Comparison of ENCODE assay signal across 1 cellular context in the genomic region with DNA sequence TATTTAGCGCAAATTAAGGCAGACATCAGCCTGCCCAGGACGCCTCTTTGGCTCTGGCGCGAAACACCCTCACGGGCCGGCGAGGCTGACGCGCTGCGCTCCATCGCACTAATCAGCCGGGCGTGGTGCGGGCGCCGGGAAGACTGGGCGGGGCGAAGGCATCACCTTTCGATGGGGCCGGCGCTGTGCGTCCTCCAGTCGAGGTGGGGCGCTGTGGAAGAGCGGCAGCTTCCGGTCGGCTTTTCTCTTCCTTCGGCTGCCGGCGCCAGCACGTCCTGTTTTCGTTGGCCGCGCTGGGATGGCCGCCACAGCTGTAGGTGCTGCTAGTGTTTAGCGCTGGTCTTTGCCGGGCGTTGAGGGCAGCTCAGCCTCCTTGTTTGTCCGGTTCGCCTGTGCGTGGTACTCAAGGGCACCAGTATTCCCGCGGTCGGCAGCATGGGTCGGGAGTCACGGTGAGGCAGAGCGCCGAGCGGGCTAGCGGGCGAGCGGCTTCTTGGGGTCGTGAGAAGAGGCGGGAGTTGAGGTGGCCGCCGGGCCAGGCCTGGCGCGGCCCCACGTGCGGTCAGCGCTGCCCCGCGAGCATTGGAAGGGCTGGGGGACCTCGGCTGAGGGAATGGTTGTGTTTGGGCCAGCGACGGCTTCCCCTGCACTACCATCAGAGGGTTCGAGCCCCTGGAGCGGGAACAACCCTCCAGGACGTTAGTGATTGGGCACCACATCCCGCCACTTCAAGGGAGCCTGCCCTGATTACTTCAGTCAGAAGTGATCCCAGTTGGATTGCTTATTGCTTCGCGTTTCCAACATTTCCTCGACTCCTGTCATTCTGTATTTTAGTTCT.
TF ChIP-seq lines count a peak whose summit lies in the region.

A gene with protein sequence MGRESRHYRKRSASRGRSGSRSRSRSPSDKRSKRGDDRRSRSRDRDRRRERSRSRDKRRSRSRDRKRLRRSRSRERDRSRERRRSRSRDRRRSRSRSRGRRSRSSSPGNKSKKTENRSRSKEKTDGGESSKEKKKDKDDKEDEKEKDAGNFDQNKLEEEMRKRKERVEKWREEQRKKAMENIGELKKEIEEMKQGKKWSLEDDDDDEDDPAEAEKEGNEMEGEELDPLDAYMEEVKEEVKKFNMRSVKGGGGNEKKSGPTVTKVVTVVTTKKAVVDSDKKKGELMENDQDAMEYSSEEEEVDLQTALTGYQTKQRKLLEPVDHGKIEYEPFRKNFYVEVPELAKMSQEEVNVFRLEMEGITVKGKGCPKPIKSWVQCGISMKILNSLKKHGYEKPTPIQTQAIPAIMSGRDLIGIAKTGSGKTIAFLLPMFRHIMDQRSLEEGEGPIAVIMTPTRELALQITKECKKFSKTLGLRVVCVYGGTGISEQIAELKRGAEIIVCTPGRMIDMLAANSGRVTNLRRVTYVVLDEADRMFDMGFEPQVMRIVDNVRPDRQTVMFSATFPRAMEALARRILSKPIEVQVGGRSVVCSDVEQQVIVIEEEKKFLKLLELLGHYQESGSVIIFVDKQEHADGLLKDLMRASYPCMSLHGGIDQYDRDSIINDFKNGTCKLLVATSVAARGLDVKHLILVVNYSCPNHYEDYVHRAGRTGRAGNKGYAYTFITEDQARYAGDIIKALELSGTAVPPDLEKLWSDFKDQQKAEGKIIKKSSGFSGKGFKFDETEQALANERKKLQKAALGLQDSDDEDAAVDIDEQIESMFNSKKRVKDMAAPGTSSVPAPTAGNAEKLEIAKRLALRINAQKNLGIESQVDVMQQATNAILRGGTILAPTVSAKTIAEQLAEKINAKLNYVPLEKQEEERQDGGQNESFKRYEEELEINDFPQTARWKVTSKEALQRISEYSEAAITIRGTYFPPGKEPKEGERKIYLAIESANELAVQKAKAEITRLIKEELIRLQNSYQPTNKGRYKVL (plus strand): TSS at position 276 of the 838 bp plus-strand sequence. CDS start 160 bp downstream, at position 436.

TF ChIP-seq in WTC11, 78 proteins besides CTCF, POLR2A, EP300 and RAD21 (continued from another document and continues in another):
- TF ChIP-seq, protein P1, sequence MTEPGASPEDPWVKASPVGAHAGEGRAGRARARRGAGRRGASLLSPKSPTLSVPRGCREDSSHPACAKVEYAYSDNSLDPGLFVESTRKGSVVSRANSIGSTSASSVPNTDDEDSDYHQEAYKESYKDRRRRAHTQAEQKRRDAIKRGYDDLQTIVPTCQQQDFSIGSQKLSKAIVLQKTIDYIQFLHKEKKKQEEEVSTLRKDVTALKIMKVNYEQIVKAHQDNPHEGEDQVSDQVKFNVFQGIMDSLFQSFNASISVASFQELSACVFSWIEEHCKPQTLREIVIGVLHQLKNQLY (CRISPR knock-in tag; IDR thresholded peaks at IDR 0.05), result 0 out of 2 replicates have a peak, but pooled peaks have one; percentile 28
- peak; percentile 65 for TF ChIP-seq TEAD1 (CRISPR knock-in tag; IDR thresholded peaks at IDR 0.05)
- TF ChIP-seq, protein P2, sequence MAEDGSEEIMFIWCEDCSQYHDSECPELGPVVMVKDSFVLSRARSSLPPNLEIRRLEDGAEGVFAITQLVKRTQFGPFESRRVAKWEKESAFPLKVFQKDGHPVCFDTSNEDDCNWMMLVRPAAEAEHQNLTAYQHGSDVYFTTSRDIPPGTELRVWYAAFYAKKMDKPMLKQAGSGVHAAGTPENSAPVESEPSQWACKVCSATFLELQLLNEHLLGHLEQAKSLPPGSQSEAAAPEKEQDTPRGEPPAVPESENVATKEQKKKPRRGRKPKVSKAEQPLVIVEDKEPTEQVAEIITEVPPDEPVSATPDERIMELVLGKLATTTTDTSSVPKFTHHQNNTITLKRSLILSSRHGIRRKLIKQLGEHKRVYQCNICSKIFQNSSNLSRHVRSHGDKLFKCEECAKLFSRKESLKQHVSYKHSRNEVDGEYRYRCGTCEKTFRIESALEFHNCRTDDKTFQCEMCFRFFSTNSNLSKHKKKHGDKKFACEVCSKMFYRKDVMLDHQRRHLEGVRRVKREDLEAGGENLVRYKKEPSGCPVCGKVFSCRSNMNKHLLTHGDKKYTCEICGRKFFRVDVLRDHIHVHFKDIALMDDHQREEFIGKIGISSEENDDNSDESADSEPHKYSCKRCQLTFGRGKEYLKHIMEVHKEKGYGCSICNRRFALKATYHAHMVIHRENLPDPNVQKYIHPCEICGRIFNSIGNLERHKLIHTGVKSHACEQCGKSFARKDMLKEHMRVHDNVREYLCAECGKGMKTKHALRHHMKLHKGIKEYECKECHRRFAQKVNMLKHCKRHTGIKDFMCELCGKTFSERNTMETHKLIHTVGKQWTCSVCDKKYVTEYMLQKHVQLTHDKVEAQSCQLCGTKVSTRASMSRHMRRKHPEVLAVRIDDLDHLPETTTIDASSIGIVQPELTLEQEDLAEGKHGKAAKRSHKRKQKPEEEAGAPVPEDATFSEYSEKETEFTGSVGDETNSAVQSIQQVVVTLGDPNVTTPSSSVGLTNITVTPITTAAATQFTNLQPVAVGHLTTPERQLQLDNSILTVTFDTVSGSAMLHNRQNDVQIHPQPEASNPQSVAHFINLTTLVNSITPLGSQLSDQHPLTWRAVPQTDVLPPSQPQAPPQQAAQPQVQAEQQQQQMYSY (CRISPR knock-in tag; IDR thresholded peaks at IDR 0.05), result no peak
- no peak for TF ChIP-seq ZNF219 (CRISPR knock-in tag; IDR thresholded peaks at IDR 0.05; ENCODE audit: borderline replicate concordance)
- peak; percentile 91 for TF ChIP-seq KAT7 (CRISPR knock-in tag; IDR thresholded peaks at IDR 0.05; ENCODE audit: borderline replicate concordance)
- no peak for TF ChIP-seq ATF1 (CRISPR knock-in tag; IDR thresholded peaks at IDR 0.05)
- no peak for TF ChIP-seq ZNF423 (CRISPR knock-in tag; IDR thresholded peaks at IDR 0.05)
- no peak for TF ChIP-seq ZNF138 (CRISPR knock-in tag; conservative IDR thresholded peaks at IDR 0.05)
- TF ChIP-seq, protein P3, sequence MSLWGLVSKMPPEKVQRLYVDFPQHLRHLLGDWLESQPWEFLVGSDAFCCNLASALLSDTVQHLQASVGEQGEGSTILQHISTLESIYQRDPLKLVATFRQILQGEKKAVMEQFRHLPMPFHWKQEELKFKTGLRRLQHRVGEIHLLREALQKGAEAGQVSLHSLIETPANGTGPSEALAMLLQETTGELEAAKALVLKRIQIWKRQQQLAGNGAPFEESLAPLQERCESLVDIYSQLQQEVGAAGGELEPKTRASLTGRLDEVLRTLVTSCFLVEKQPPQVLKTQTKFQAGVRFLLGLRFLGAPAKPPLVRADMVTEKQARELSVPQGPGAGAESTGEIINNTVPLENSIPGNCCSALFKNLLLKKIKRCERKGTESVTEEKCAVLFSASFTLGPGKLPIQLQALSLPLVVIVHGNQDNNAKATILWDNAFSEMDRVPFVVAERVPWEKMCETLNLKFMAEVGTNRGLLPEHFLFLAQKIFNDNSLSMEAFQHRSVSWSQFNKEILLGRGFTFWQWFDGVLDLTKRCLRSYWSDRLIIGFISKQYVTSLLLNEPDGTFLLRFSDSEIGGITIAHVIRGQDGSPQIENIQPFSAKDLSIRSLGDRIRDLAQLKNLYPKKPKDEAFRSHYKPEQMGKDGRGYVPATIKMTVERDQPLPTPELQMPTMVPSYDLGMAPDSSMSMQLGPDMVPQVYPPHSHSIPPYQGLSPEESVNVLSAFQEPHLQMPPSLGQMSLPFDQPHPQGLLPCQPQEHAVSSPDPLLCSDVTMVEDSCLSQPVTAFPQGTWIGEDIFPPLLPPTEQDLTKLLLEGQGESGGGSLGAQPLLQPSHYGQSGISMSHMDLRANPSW (CRISPR knock-in tag; conservative IDR thresholded peaks at IDR 0.05; ENCODE audit: low read depth), result no peak
- no peak for TF ChIP-seq NR3C1 (CRISPR knock-in tag; conservative IDR thresholded peaks at IDR 0.05; ENCODE audit: low read depth)
- no peak for TF ChIP-seq NFATC4 (CRISPR knock-in tag; IDR thresholded peaks at IDR 0.05)
- no peak for TF ChIP-seq ZNF396 (CRISPR knock-in tag; IDR thresholded peaks at IDR 0.05; ENCODE audit: borderline replicate concordance)
- TF ChIP-seq, protein P4, sequence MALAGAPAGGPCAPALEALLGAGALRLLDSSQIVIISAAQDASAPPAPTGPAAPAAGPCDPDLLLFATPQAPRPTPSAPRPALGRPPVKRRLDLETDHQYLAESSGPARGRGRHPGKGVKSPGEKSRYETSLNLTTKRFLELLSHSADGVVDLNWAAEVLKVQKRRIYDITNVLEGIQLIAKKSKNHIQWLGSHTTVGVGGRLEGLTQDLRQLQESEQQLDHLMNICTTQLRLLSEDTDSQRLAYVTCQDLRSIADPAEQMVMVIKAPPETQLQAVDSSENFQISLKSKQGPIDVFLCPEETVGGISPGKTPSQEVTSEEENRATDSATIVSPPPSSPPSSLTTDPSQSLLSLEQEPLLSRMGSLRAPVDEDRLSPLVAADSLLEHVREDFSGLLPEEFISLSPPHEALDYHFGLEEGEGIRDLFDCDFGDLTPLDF (CRISPR knock-in tag; IDR thresholded peaks at IDR 0.05), result no peak
- TF ChIP-seq, protein P5, sequence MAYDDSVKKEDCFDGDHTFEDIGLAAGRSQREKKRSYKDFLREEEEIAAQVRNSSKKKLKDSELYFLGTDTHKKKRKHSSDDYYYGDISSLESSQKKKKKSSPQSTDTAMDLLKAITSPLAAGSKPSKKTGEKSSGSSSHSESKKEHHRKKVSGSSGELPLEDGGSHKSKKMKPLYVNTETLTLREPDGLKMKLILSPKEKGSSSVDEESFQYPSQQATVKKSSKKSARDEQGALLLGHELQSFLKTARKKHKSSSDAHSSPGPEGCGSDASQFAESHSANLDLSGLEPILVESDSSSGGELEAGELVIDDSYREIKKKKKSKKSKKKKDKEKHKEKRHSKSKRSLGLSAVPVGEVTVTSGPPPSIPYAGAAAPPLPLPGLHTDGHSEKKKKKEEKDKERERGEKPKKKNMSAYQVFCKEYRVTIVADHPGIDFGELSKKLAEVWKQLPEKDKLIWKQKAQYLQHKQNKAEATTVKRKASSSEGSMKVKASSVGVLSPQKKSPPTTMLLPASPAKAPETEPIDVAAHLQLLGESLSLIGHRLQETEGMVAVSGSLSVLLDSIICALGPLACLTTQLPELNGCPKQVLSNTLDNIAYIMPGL (CRISPR knock-in tag; IDR thresholded peaks at IDR 0.05), result peak; percentile 94
- peak; percentile 78; the same call in 1 of the 2 replicates for TF ChIP-seq RELA (CRISPR knock-in tag; IDR thresholded peaks at IDR 0.05; ENCODE audit: borderline replicate concordance)
- TF ChIP-seq, protein P6, sequence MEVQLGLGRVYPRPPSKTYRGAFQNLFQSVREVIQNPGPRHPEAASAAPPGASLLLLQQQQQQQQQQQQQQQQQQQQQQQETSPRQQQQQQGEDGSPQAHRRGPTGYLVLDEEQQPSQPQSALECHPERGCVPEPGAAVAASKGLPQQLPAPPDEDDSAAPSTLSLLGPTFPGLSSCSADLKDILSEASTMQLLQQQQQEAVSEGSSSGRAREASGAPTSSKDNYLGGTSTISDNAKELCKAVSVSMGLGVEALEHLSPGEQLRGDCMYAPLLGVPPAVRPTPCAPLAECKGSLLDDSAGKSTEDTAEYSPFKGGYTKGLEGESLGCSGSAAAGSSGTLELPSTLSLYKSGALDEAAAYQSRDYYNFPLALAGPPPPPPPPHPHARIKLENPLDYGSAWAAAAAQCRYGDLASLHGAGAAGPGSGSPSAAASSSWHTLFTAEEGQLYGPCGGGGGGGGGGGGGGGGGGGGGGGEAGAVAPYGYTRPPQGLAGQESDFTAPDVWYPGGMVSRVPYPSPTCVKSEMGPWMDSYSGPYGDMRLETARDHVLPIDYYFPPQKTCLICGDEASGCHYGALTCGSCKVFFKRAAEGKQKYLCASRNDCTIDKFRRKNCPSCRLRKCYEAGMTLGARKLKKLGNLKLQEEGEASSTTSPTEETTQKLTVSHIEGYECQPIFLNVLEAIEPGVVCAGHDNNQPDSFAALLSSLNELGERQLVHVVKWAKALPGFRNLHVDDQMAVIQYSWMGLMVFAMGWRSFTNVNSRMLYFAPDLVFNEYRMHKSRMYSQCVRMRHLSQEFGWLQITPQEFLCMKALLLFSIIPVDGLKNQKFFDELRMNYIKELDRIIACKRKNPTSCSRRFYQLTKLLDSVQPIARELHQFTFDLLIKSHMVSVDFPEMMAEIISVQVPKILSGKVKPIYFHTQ (CRISPR knock-in tag; IDR thresholded peaks at IDR 0.05), result no peak
- peak; percentile 94 for TF ChIP-seq MAX (CRISPR knock-in tag; IDR thresholded peaks at IDR 0.05)
- TF ChIP-seq PREB (CRISPR knock-in tag; IDR thresholded peaks at IDR 0.05; ENCODE audit: borderline replicate concordance), result 0 out of 2 replicates have a peak, but pooled peaks have one; percentile 78
- TF ChIP-seq, protein P7, sequence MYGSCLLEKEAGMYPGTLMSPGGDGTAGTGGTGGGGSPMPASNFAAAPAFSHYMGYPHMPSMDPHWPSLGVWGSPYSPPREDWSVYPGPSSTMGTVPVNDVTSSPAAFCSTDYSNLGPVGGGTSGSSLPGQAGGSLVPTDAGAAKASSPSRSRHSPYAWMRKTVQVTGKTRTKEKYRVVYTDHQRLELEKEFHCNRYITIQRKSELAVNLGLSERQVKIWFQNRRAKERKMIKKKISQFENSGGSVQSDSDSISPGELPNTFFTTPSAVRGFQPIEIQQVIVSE (CRISPR knock-in tag; IDR thresholded peaks at IDR 0.05; ENCODE audit: borderline replicate concordance), result no peak
- TF ChIP-seq, protein P8, sequence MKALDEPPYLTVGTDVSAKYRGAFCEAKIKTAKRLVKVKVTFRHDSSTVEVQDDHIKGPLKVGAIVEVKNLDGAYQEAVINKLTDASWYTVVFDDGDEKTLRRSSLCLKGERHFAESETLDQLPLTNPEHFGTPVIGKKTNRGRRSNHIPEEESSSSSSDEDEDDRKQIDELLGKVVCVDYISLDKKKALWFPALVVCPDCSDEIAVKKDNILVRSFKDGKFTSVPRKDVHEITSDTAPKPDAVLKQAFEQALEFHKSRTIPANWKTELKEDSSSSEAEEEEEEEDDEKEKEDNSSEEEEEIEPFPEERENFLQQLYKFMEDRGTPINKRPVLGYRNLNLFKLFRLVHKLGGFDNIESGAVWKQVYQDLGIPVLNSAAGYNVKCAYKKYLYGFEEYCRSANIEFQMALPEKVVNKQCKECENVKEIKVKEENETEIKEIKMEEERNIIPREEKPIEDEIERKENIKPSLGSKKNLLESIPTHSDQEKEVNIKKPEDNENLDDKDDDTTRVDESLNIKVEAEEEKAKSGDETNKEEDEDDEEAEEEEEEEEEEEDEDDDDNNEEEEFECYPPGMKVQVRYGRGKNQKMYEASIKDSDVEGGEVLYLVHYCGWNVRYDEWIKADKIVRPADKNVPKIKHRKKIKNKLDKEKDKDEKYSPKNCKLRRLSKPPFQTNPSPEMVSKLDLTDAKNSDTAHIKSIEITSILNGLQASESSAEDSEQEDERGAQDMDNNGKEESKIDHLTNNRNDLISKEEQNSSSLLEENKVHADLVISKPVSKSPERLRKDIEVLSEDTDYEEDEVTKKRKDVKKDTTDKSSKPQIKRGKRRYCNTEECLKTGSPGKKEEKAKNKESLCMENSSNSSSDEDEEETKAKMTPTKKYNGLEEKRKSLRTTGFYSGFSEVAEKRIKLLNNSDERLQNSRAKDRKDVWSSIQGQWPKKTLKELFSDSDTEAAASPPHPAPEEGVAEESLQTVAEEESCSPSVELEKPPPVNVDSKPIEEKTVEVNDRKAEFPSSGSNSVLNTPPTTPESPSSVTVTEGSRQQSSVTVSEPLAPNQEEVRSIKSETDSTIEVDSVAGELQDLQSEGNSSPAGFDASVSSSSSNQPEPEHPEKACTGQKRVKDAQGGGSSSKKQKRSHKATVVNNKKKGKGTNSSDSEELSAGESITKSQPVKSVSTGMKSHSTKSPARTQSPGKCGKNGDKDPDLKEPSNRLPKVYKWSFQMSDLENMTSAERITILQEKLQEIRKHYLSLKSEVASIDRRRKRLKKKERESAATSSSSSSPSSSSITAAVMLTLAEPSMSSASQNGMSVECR (CRISPR knock-in tag; IDR thresholded peaks at IDR 0.05; ENCODE audit: borderline replicate concordance), result peak; percentile 80; the same call in 1 of the 2 replicates
